In genomic region chr6:34414999-34415858, GRCh38 we compare ENCODE assay signal across 1 cellular context.
TF ChIP-seq lines count a peak whose summit lies in the region.

No MANE protein-coding gene starts in this region.

TF ChIP-seq in HepG2, 621 proteins besides CTCF, POLR2A, EP300 and RAD21 (continued from another document and continues in another):
- no peak; the same call in 1 of the 2 replicates for TF ChIP-seq YEATS2 (CRISPR knock-in tag; IDR thresholded peaks at IDR 0.05; ENCODE audit: borderline replicate concordance)
- no peak for TF ChIP-seq SKIL (CRISPR knock-in tag; IDR thresholded peaks at IDR 0.05; ENCODE audit: borderline replicate concordance)
- no peak for TF ChIP-seq ZNF251 (CRISPR knock-in tag; IDR thresholded peaks at IDR 0.05)
- TF ChIP-seq SMARCC2 (IDR thresholded peaks at IDR 0.05): no peak
- TF ChIP-seq ZFYVE20 (CRISPR knock-in tag; IDR thresholded peaks at IDR 0.05; ENCODE audit: borderline replicate concordance, low read depth): no peak
- no peak for TF ChIP-seq JUNB (CRISPR knock-in tag; IDR thresholded peaks at IDR 0.05; ENCODE audit: borderline replicate concordance)
- TF ChIP-seq, protein P1, sequence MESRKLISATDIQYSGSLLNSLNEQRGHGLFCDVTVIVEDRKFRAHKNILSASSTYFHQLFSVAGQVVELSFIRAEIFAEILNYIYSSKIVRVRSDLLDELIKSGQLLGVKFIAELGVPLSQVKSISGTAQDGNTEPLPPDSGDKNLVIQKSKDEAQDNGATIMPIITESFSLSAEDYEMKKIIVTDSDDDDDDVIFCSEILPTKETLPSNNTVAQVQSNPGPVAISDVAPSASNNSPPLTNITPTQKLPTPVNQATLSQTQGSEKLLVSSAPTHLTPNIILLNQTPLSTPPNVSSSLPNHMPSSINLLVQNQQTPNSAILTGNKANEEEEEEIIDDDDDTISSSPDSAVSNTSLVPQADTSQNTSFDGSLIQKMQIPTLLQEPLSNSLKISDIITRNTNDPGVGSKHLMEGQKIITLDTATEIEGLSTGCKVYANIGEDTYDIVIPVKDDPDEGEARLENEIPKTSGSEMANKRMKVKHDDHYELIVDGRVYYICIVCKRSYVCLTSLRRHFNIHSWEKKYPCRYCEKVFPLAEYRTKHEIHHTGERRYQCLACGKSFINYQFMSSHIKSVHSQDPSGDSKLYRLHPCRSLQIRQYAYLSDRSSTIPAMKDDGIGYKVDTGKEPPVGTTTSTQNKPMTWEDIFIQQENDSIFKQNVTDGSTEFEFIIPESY (CRISPR knock-in tag; IDR thresholded peaks at IDR 0.05): no peak
- no peak for TF ChIP-seq HNRNPH1 (optimal IDR thresholded peaks at IDR 0.05; ENCODE audit: low read depth, low read length)
- no peak for TF ChIP-seq ATF6 (CRISPR knock-in tag; conservative IDR thresholded peaks at IDR 0.05)
- TF ChIP-seq ZBTB8A (CRISPR knock-in tag; IDR thresholded peaks at IDR 0.05; ENCODE audit: borderline replicate concordance, low read depth): no peak
- no peak for TF ChIP-seq CHD4 (IDR thresholded peaks at IDR 0.05; ENCODE audit: borderline replicate concordance, low read length)
- TF ChIP-seq, protein P2, sequence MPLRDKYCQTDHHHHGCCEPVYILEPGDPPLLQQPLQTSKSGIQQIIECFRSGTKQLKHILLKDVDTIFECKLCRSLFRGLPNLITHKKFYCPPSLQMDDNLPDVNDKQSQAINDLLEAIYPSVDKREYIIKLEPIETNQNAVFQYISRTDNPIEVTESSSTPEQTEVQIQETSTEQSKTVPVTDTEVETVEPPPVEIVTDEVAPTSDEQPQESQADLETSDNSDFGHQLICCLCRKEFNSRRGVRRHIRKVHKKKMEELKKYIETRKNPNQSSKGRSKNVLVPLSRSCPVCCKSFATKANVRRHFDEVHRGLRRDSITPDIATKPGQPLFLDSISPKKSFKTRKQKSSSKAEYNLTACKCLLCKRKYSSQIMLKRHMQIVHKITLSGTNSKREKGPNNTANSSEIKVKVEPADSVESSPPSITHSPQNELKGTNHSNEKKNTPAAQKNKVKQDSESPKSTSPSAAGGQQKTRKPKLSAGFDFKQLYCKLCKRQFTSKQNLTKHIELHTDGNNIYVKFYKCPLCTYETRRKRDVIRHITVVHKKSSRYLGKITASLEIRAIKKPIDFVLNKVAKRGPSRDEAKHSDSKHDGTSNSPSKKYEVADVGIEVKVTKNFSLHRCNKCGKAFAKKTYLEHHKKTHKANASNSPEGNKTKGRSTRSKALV (CRISPR knock-in tag; IDR thresholded peaks at IDR 0.05): no peak
- 0 out of 2 replicates have a peak, but pooled peaks have one; percentile 19 for TF ChIP-seq ZBTB3 (CRISPR knock-in tag; IDR thresholded peaks at IDR 0.05; ENCODE audit: borderline replicate concordance, low read depth)
- TF ChIP-seq SP1 (IDR thresholded peaks at IDR 0.05): no peak
- no peak for TF ChIP-seq SP1 (CRISPR knock-in tag; IDR thresholded peaks at IDR 0.05)
- no peak for TF ChIP-seq NFE2L2 (IDR thresholded peaks at IDR 0.05; ENCODE audit: low read length)
- no peak for TF ChIP-seq PCBP2 (optimal IDR thresholded peaks at IDR 0.05; ENCODE audit: low read depth, low read length, poor library complexity, severe bottlenecking)
- TF ChIP-seq POLR2G (IDR thresholded peaks at IDR 0.05; ENCODE audit: low read depth, low read length): peak; percentile 49; the same call in 1 of the 2 replicates
- TF ChIP-seq, protein P3, sequence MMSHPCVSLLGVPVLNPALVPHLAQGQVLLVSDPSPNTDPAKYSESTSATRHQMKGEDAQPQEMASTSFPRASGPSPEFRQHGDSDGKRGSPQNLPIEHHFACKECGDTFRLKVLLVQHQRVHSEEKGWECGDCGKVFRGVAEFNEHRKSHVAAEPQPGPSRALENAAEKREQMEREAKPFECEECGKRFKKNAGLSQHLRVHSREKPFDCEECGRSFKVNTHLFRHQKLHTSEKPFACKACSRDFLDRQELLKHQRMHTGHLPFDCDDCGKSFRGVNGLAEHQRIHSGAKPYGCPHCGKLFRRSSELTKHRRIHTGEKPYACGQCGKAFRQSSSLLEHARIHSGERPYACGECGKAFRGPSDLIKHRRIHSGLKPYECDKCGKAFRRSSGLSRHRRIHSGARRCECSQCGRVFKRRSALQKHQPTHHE (CRISPR knock-in tag; IDR thresholded peaks at IDR 0.05; ENCODE audit: borderline replicate concordance): no peak
- TF ChIP-seq HMG20B (CRISPR knock-in tag; conservative IDR thresholded peaks at IDR 0.05): no peak
- TF ChIP-seq ZBTB21 (CRISPR knock-in tag; IDR thresholded peaks at IDR 0.05): no peak
- TF ChIP-seq IKZF4 (CRISPR knock-in tag; IDR thresholded peaks at IDR 0.05; ENCODE audit: borderline replicate concordance, low read depth, not compliant biosample characterization): no peak
- TF ChIP-seq SOX5 (CRISPR knock-in tag; IDR thresholded peaks at IDR 0.05; ENCODE audit: borderline replicate concordance): peak; percentile 41; the same call in 1 of the 2 replicates
- peak; percentile 90 for TF ChIP-seq ARID3A (IDR thresholded peaks at IDR 0.05; ENCODE audit: low read depth, low read length)
- TF ChIP-seq ZNF441 (CRISPR knock-in tag; IDR thresholded peaks at IDR 0.05; ENCODE audit: borderline replicate concordance): no peak
- TF ChIP-seq ADNP (CRISPR knock-in tag; IDR thresholded peaks at IDR 0.05): no peak
- TF ChIP-seq DZIP1 (CRISPR knock-in tag; IDR thresholded peaks at IDR 0.05): no peak
- TF ChIP-seq SAFB2 (CRISPR knock-in tag; IDR thresholded peaks at IDR 0.05; ENCODE audit: borderline replicate concordance, low read depth): no peak
- TF ChIP-seq, protein P4, sequence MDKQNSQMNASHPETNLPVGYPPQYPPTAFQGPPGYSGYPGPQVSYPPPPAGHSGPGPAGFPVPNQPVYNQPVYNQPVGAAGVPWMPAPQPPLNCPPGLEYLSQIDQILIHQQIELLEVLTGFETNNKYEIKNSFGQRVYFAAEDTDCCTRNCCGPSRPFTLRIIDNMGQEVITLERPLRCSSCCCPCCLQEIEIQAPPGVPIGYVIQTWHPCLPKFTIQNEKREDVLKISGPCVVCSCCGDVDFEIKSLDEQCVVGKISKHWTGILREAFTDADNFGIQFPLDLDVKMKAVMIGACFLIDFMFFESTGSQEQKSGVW (CRISPR knock-in tag; IDR thresholded peaks at IDR 0.05; ENCODE audit: borderline replicate concordance): no peak
- no peak for TF ChIP-seq HES4 (CRISPR knock-in tag; IDR thresholded peaks at IDR 0.05; ENCODE audit: borderline replicate concordance)
- no peak for TF ChIP-seq ZNF816 (CRISPR knock-in tag; IDR thresholded peaks at IDR 0.05; ENCODE audit: borderline replicate concordance)
- no peak for TF ChIP-seq PHF20 (CRISPR knock-in tag; IDR thresholded peaks at IDR 0.05)
- TF ChIP-seq ATF5 (CRISPR knock-in tag; IDR thresholded peaks at IDR 0.05; ENCODE audit: low read depth): no peak
- TF ChIP-seq RFXANK (CRISPR knock-in tag; IDR thresholded peaks at IDR 0.05): no peak
- TF ChIP-seq, protein P5, sequence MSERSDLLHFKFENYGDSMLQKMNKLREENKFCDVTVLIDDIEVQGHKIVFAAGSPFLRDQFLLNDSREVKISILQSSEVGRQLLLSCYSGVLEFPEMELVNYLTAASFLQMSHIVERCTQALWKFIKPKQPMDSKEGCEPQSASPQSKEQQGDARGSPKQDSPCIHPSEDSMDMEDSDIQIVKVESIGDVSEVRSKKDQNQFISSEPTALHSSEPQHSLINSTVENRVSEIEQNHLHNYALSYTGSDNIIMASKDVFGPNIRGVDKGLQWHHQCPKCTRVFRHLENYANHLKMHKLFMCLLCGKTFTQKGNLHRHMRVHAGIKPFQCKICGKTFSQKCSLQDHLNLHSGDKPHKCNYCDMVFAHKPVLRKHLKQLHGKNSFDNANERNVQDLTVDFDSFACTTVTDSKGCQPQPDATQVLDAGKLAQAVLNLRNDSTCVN (CRISPR knock-in tag; IDR thresholded peaks at IDR 0.05; ENCODE audit: borderline replicate concordance): no peak
- TF ChIP-seq ZNF550 (CRISPR knock-in tag; IDR thresholded peaks at IDR 0.05; ENCODE audit: borderline replicate concordance): no peak
- TF ChIP-seq ELF4 (CRISPR knock-in tag; IDR thresholded peaks at IDR 0.05; ENCODE audit: borderline replicate concordance): no peak
- TF ChIP-seq NR2F1 (CRISPR knock-in tag; IDR thresholded peaks at IDR 0.05): no peak
- no peak for TF ChIP-seq PHF5A (CRISPR knock-in tag; IDR thresholded peaks at IDR 0.05; ENCODE audit: low read depth, unreplicated experiment)
- TF ChIP-seq, protein P6, sequence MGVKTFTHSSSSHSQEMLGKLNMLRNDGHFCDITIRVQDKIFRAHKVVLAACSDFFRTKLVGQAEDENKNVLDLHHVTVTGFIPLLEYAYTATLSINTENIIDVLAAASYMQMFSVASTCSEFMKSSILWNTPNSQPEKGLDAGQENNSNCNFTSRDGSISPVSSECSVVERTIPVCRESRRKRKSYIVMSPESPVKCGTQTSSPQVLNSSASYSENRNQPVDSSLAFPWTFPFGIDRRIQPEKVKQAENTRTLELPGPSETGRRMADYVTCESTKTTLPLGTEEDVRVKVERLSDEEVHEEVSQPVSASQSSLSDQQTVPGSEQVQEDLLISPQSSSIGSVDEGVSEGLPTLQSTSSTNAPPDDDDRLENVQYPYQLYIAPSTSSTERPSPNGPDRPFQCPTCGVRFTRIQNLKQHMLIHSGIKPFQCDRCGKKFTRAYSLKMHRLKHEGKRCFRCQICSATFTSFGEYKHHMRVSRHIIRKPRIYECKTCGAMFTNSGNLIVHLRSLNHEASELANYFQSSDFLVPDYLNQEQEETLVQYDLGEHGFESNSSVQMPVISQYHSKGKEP (CRISPR knock-in tag; IDR thresholded peaks at IDR 0.05): no peak
- no peak for TF ChIP-seq KDM4B (CRISPR knock-in tag; IDR thresholded peaks at IDR 0.05)
- no peak for TF ChIP-seq PTBP1 (IDR thresholded peaks at IDR 0.05; ENCODE audit: low read depth, low read length, poor library complexity, severe bottlenecking)
- TF ChIP-seq MTA1 (CRISPR knock-in tag; IDR thresholded peaks at IDR 0.05; ENCODE audit: borderline replicate concordance): no peak
